Comparison of ENCODE assay signal across 35 cellular contexts in the genomic region with DNA sequence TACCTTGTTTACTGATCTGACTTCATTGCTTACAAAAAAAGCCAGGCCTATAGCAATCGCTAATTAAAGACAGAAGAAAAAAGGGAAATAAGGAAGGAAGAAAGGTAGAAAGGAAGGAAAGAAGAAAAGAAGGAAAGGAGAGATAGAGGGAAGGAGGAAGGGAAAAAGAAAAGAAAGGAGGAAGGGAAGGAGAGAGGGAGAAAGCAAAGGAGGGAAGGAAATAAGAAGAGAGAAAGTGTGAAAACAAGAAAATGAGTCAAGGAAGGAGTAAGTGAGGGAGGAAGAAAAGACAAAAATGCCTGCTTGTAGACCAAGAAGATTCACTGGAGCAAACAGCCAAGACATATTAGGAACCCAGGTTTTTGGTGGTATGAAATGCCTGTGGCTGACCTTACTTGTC. TPM values are rescaled to one million over a fixed set of nuclear protein-coding genes. Genes with fewer than 3 reads are reported as not detected.
"Had no signal": no experiment of that assay in that cellular context is flagged by ENCODE, and none has a peak within 500 bp of the region (broad histone marks: within the 10 kb centered on the region; RNA-seq: fewer than 3 reads in every experiment).

No MANE protein-coding gene starts in this region.

- H3K79me2 ChIP-seq: parathyroid adenoma had no signal

- H3K9ac ChIP-seq: parathyroid adenoma had no signal

- DNase-seq: naive thymus-derived CD4-positive, alpha-beta T cell; natural killer cell; nucleus accumbens; ovary; posterior cingulate gyrus; psoas muscle; right cardiac atrium; right lobe of liver; small intestine; stimulated activated CD4-positive, alpha-beta T cell treated with anti-CD3 and anti-CD28 coated beads, Interleukin-15, amount 100 ng/mL, for 24 hours; stimulated activated CD4-positive, alpha-beta T cell treated with anti-CD3 and anti-CD28 coated beads, Interleukin-2, amount 100 ng/mL, for 24 hours; stimulated activated CD4-positive, alpha-beta T cell treated with anti-CD3 and anti-CD28 coated beads, Interleukin-2, amount 100 ng/mL, for 48 hours; stimulated activated CD4-positive, alpha-beta T cell treated with anti-CD3 and anti-CD28 coated beads, Interleukin-4, amount 100 ng/mL, for 24 hours; stimulated activated naive B cell treated with anti-CD40 and anti-IgM and Interleukin-4, amounts not matched to agents 10 μg/mL and 1 μg/mL and 100 μg/mL, for 72 hours; stimulated activated naive CD4-positive, alpha-beta T cell treated with Interleukin-2 at 50 U/mL for 16 hours; stomach; thyroid gland; trophoblast cell; upper lobe of left lung had no signal

- H3K27me3 Mint-ChIP-seq: naive thymus-derived CD4-positive, alpha-beta T cell; progenitor cell of endocrine pancreas; stimulated activated naive B cell treated with anti-CD40 and anti-IgM and Interleukin-4, amounts not matched to agents 10 μg/mL and 1 μg/mL and 100 μg/mL, for 72 hours; stimulated activated naive CD8-positive, alpha-beta T cell treated with anti-CD3 and anti-CD28 coated beads, Interleukin-15, Interleukin-2, amounts not matched to agents 100 ng/mL and 50 ng/mL, for 24 hours had no signal

- H3K4me1 ChIP-seq: parathyroid adenoma, psoas muscle, right lobe of liver, stomach, thyroid gland, tibial nerve, upper lobe of left lung, vagina had no signal

- H3K27ac ChIP-seq: neutrophil, ovary, parathyroid adenoma, psoas muscle, right lobe of liver, stomach, thoracic aorta, thyroid gland, tibial nerve, upper lobe of left lung, vagina had no signal

- H3K9me3 Mint-ChIP-seq: nephron; neural crest cell; stimulated activated effector memory CD8-positive, alpha-beta T cell treated with anti-CD3 and anti-CD28 coated beads, Interleukin-12 subunit alpha, Interleukin-12 subunit beta, amount 100 ng/mL, for 72 hours; stimulated activated naive B cell treated with anti-CD40 and anti-IgM and Interleukin-4, amounts not matched to agents 10 μg/mL and 1 μg/mL and 100 μg/mL, for 72 hours; stimulated activated naive CD8-positive, alpha-beta T cell treated with anti-CD3 and anti-CD28 coated beads, Interleukin-15, Interleukin-2, amounts not matched to agents 100 ng/mL and 50 ng/mL, for 24 hours had no signal

- H3K4me1 Mint-ChIP-seq: naive thymus-derived CD4-positive, alpha-beta T cell; natural killer cell; neural crest cell; stimulated activated effector memory CD8-positive, alpha-beta T cell treated with anti-CD3 and anti-CD28 coated beads, Interleukin-12 subunit alpha, Interleukin-12 subunit beta, amount 100 ng/mL, for 72 hours; stimulated activated naive B cell treated with anti-CD40 and anti-IgM and Interleukin-4, amounts not matched to agents 10 μg/mL and 1 μg/mL and 100 μg/mL, for 72 hours had no signal

- H3K36me3 ChIP-seq: neutrophil, ovary, right lobe of liver, stomach, thoracic aorta, thyroid gland, tibial nerve, upper lobe of left lung, vagina had no signal

- H3K27me3 ChIP-seq: neutrophil, ovary, right lobe of liver, stomach, thyroid gland, tibial nerve, upper lobe of left lung, vagina had no signal

- H3K4me3 ChIP-seq: ovary, psoas muscle, right lobe of liver, stomach, thoracic aorta, thyroid gland, tibial nerve, upper lobe of left lung, vagina had no signal

- H3K36me3 Mint-ChIP-seq: naive thymus-derived CD4-positive, alpha-beta T cell; natural killer cell; stimulated activated effector memory CD8-positive, alpha-beta T cell treated with anti-CD3 and anti-CD28 coated beads, Interleukin-12 subunit alpha, Interleukin-12 subunit beta, amount 100 ng/mL, for 72 hours; stimulated activated naive B cell treated with anti-CD40 and anti-IgM and Interleukin-4, amounts not matched to agents 10 μg/mL and 1 μg/mL and 100 μg/mL, for 72 hours had no signal

- H3K4me3 Mint-ChIP-seq: naive thymus-derived CD4-positive, alpha-beta T cell; natural killer cell; nephron; neural crest cell; stimulated activated effector memory CD8-positive, alpha-beta T cell treated with anti-CD3 and anti-CD28 coated beads, Interleukin-12 subunit alpha, Interleukin-12 subunit beta, amount 100 ng/mL, for 72 hours; stimulated activated naive B cell treated with anti-CD40 and anti-IgM and Interleukin-4, amounts not matched to agents 10 μg/mL and 1 μg/mL and 100 μg/mL, for 72 hours; stimulated activated naive CD8-positive, alpha-beta T cell treated with anti-CD3 and anti-CD28 coated beads, Interleukin-15, Interleukin-2, amounts not matched to agents 100 ng/mL and 50 ng/mL, for 24 hours had no signal

- H3K9me3 ChIP-seq: neutrophil, ovary, psoas muscle, right lobe of liver, stomach, thoracic aorta, thyroid gland, tibial nerve, upper lobe of left lung, vagina had no signal

- H3K27ac Mint-ChIP-seq: naive thymus-derived CD4-positive, alpha-beta T cell; natural killer cell; nephron; progenitor cell of endocrine pancreas; stimulated activated effector memory CD8-positive, alpha-beta T cell treated with anti-CD3 and anti-CD28 coated beads, Interleukin-12 subunit alpha, Interleukin-12 subunit beta, amount 100 ng/mL, for 72 hours; stimulated activated naive B cell treated with anti-CD40 and anti-IgM and Interleukin-4, amounts not matched to agents 10 μg/mL and 1 μg/mL and 100 μg/mL, for 72 hours; stimulated activated naive CD8-positive, alpha-beta T cell treated with anti-CD3 and anti-CD28 coated beads, Interleukin-15, Interleukin-2, amounts not matched to agents 100 ng/mL and 50 ng/mL, for 24 hours had no signal

- H2AFZ ChIP-seq: parathyroid adenoma had no signal

RNA-seq across cellular contexts. Expression of a gene that starts 57.0 kb away (rescaled TPM):
- total RNA-seq: naive thymus-derived CD4-positive, alpha-beta T cell; natural killer cell; neural crest cell; omental fat pad; ovary; progenitor cell of endocrine pancreas; psoas muscle; renal cortical epithelial cell; right cardiac atrium; right lobe of liver; skeletal muscle tissue; stomach; subcutaneous adipose tissue; temporal lobe; thoracic aorta; thyroid gland; tibial nerve; upper lobe of left lung; ureter; vagina had no signal
- polyA plus RNA-seq: naive thymus-derived CD4-positive, alpha-beta T cell; psoas muscle; right cardiac atrium; small intestine; stomach had no signal
